ENCODE assay signal across 1 cellular context in genomic region chr21:29024474-29025327, GRCh38.
TF ChIP-seq lines count a peak whose summit lies in the region.

Gene USP16, plus strand, starts transcription at chr21:29024668. Its CDS starts 3,246 bp downstream, at chr21:29027914.

TF ChIP-seq in HEK293, 187 proteins besides CTCF, POLR2A, EP300 and RAD21 (continued from another document and continues in another):
- TF ChIP-seq PRDM4 (tag by site-specific recombination; IDR thresholded peaks at IDR 0.05) (peak; percentile 53; the same call in 1 of the 2 replicates), IKZF3 (tag by site-specific recombination; IDR thresholded peaks at IDR 0.05) (no peak), ZIC2 (tag by site-specific recombination; IDR thresholded peaks at IDR 0.05) (no peak), ZBTB17 (tag by site-specific recombination; IDR thresholded peaks at IDR 0.05) (peak; percentile 98), KLF10 (tag by site-specific recombination; IDR thresholded peaks at IDR 0.05) (peak; percentile 94), PBX3 (CRISPR knock-in tag; IDR thresholded peaks at IDR 0.05) (no peak), ZSCAN5A (tag by site-specific recombination; IDR thresholded peaks at IDR 0.05) (peak; percentile 70; the same call in 1 of the 2 replicates), ZNF433 (tag by site-specific recombination; IDR thresholded peaks at IDR 0.05; ENCODE audit: low read depth) (no peak), YY2 (tag by site-specific recombination; IDR thresholded peaks at IDR 0.05) (no peak), ZNF292 (tag by site-specific recombination; IDR thresholded peaks at IDR 0.05; ENCODE audit: borderline replicate concordance, low read depth) (no peak), BCL11A (tag by site-specific recombination; IDR thresholded peaks at IDR 0.05; ENCODE audit: low read depth) (no peak; the same call in none of the 2 replicates), ZSCAN4 (tag by site-specific recombination; IDR thresholded peaks at IDR 0.05) (no peak), ZNF169 (tag by site-specific recombination; IDR thresholded peaks at IDR 0.05) (no peak), ZNF660 (tag by site-specific recombination; IDR thresholded peaks at IDR 0.05) (0 out of 2 replicates have a peak, but pooled peaks have one; percentile 1), ZNF174 (tag by site-specific recombination; IDR thresholded peaks at IDR 0.05) (no peak), ZNF426 (tag by site-specific recombination; IDR thresholded peaks at IDR 0.05) (no peak), PATZ1 (tag by site-specific recombination; IDR thresholded peaks at IDR 0.05) (peak; percentile 73), ZNF558 (tag by site-specific recombination; IDR thresholded peaks at IDR 0.05) (no peak), KLF16 (tag by site-specific recombination; IDR thresholded peaks at IDR 0.05) (peak; percentile 87), ZNF37A (tag by site-specific recombination; IDR thresholded peaks at IDR 0.05) (no peak), AEBP2 (tag by site-specific recombination; IDR thresholded peaks at IDR 0.05; ENCODE audit: borderline replicate concordance) (no peak), ZNF521 (tag by site-specific recombination; IDR thresholded peaks at IDR 0.05) (no peak), HOXC10 (CRISPR knock-in tag; IDR thresholded peaks at IDR 0.05) (no peak), ZNF488 (tag by site-specific recombination; IDR thresholded peaks at IDR 0.05) (no peak), ZNF514 (tag by site-specific recombination; IDR thresholded peaks at IDR 0.05) (no peak), ZNF311 (tag by site-specific recombination; IDR thresholded peaks at IDR 0.05; ENCODE audit: borderline replicate concordance) (no peak), ZNF184 (tag by site-specific recombination; IDR thresholded peaks at IDR 0.05) (no peak; the same call in 1 of the 2 replicates), ZNF629 (tag by site-specific recombination; IDR thresholded peaks at IDR 0.05) (peak; percentile 95), ZBTB49 (tag by site-specific recombination; IDR thresholded peaks at IDR 0.05; ENCODE audit: low read depth) (no peak), ZNF580 (tag by site-specific recombination; IDR thresholded peaks at IDR 0.05) (peak; percentile 78), ZNF133 (tag by site-specific recombination; IDR thresholded peaks at IDR 0.05) (no peak), SETDB1 (IDR thresholded peaks at IDR 0.05; ENCODE audit: insufficient read length, low read length) (no peak), PRDM2 (tag by site-specific recombination; IDR thresholded peaks at IDR 0.05; ENCODE audit: borderline replicate concordance) (no peak), ZNF266 (tag by site-specific recombination; IDR thresholded peaks at IDR 0.05; ENCODE audit: low read depth) (no peak), KLF1 (tag by site-specific recombination; IDR thresholded peaks at IDR 0.05) (peak; percentile 54; the same call in 1 of the 2 replicates), ZFP37 (tag by site-specific recombination; IDR thresholded peaks at IDR 0.05) (no peak), ZNF513 (tag by site-specific recombination; IDR thresholded peaks at IDR 0.05) (peak; percentile 53; the same call in 1 of the 2 replicates), ZNF707 (tag by site-specific recombination; IDR thresholded peaks at IDR 0.05) (no peak), ZNF146 (tag by site-specific recombination; IDR thresholded peaks at IDR 0.05) (no peak; the same call in 1 of the 2 replicates)
